ENCODE assay signal across 25 cellular contexts in genomic region chr17:73458191-73458590, GRCh38.
"Had no signal": no experiment of that assay in that cellular context is flagged by ENCODE, and none has a peak within 500 bp of the region (broad histone marks: within the 10 kb centered on the region; RNA-seq: fewer than 3 reads in every experiment).

No MANE protein-coding gene starts in this region.

- H3K4me1 ChIP-seq: adrenal gland, body of pancreas, colonic mucosa had no signal

- DNase-seq: activated CD4-positive, alpha-beta memory T cell treated with anti-CD3 and anti-CD28 coated beads for 36 hours; activated CD4-positive, alpha-beta T cell treated with anti-CD3 and anti-CD28 coated beads for 36 hours; activated CD4-positive, alpha-beta T cell treated with anti-CD3 and anti-CD28 coated beads, Interleukin-2, amount 10 ng/mL, durations not matched to agents 24 days and 14 days; activated CD4-positive, CD25-positive, alpha-beta regulatory T cell; activated CD4-positive, CD25-positive, alpha-beta regulatory T cell treated with anti-CD3 and anti-CD28 coated beads, Interleukin-2, amount 50 U/mL, for 72 hours; activated CD8-positive, alpha-beta memory T cell treated with anti-CD3 and anti-CD28 coated beads, Interleukin-2, amount 10 ng/mL, durations not matched to agents 7 days and 5 days; activated CD8-positive, alpha-beta memory T cell treated with anti-CD3 and anti-CD28 coated beads, Interleukin-2, amount 50 U/mL, for 4 hours; activated CD8-positive, alpha-beta T cell treated with anti-CD3 and anti-CD28 coated beads, Interleukin-2, amount 10 ng/mL, durations not matched to agents 7 days and 5 days; activated effector memory CD4-positive, alpha-beta T cell treated with anti-CD3 and anti-CD28 coated beads, Interleukin-2, amount 50 U/mL, for 16 hours; activated naive CD4-positive, alpha-beta T cell treated with anti-CD3 and anti-CD28 coated beads for 36 hours; activated naive CD8-positive, alpha-beta T cell treated with anti-CD3 and anti-CD28 coated beads for 36 hours; activated naive CD8-positive, alpha-beta T cell treated with anti-CD3 and anti-CD28 coated beads, Interleukin-2, amount 50 U/mL, for 24 hours; activated T-cell treated with anti-CD3 and anti-CD28 coated beads, Interleukin-2, amount 50 U/mL, for 1 hour; activated T-cell treated with anti-CD3 and anti-CD28 coated beads, Interleukin-2, amount 50 U/mL, for 48 hours; adrenal gland; amygdala; aorta; body of pancreas; caudate nucleus; colonic mucosa; effector CD8-positive, alpha-beta T cell; foreskin fibroblast; head of caudate nucleus; hippocampal formation had no signal

- H3K27ac ChIP-seq: adrenal gland, body of pancreas, colonic mucosa had no signal

- H3K27me3 ChIP-seq: adrenal gland, body of pancreas, colonic mucosa had no signal

- H3K9me3 ChIP-seq: adrenal gland, body of pancreas, colonic mucosa had no signal

- H3K4me3 ChIP-seq: adrenal gland, body of pancreas, colonic mucosa had no signal

- H3K36me3 ChIP-seq: adrenal gland, colonic mucosa had no signal

- ATAC-seq: activated CD4-positive, alpha-beta T cell treated with anti-CD3 and anti-CD28 coated beads for 36 hours; activated CD8-positive, alpha-beta memory T cell treated with anti-CD3 and anti-CD28 coated beads, Interleukin-2, amount 10 ng/mL, durations not matched to agents 7 days and 5 days; activated CD8-positive, alpha-beta T cell treated with anti-CD3 and anti-CD28 coated beads, Interleukin-2, amount 10 ng/mL, durations not matched to agents 7 days and 5 days; activated naive CD8-positive, alpha-beta T cell treated with anti-CD3 and anti-CD28 coated beads, Interleukin-2, amount 50 U/mL, for 24 hours; body of pancreas; esophagus mucosa had no signal
